8 cellular contexts compared by ENCODE assay signal in genomic region chr10:31031205-31031665, GRCh38. TPM values are rescaled to one million over a fixed set of nuclear protein-coding genes. Genes with fewer than 3 reads are reported as not detected.
DNase-seq lines count a peak whose midpoint lies in the region; ATAC-seq and TF ChIP-seq lines count a peak whose summit lies in the region.

No MANE protein-coding gene starts in this region.

- no peaks in the 10 kb centered on the region for H3K27me3 Mint-ChIP-seq in activated T-cell treated with anti-CD3 and anti-CD28 coated beads, Interleukin-2, amount 50 U/mL, for 4 hours (ENCODE audit: low read depth)

- no peak for TF ChIP-seq CTCF in AG04450 (IDR thresholded peaks at IDR 0.05; ENCODE audit: low read depth, low read length)
- no peak for TF ChIP-seq CTCF in left ventricle myocardium inferior (IDR thresholded peaks at IDR 0.05; ENCODE audit: borderline replicate concordance)

- peaks cover 55% of the 10 kb centered on the region for H3K4me1 ChIP-seq in left ventricle myocardium inferior

- peaks cover 11% of the 10 kb centered on the region for H3K4me1 Mint-ChIP-seq in activated T-cell treated with anti-CD3 and anti-CD28 coated beads, Interleukin-2, amount 50 U/mL, for 4 hours (ENCODE audit: low read depth)

- H3K27me3 ChIP-seq in AG04450 (ENCODE audit: control insufficient read depth, insufficient read depth, low read length) (no peaks in the 10 kb centered on the region), left ventricle myocardium inferior (ENCODE audit: low read depth) (no peaks in the 10 kb centered on the region)

- no peaks in the 10 kb centered on the region for H3K36me3 ChIP-seq in left ventricle myocardium inferior

- no peak for DNase-seq in AG04450 (ENCODE audit: low read depth, low spot score)
- no peak for DNase-seq in activated T-cell treated with anti-CD3 and anti-CD28 coated beads, Interleukin-2, amount 50 U/mL, for 4 hours
- DNase-seq in left ventricle myocardium inferior: no peak
- DNase-seq in NCI-H526 (lab: John Stamatoyannopoulos, UW): no peak
- DNase-seq in NCI-H82 (lab: John Stamatoyannopoulos, UW): no peak

- H3K27ac ChIP-seq in AG04450 (ENCODE audit: low read depth, low read length): peak overlapping the region; percentile 93
- H3K27ac ChIP-seq in left ventricle myocardium inferior (replicated peaks): peak overlapping the region; percentile 100
- peak overlapping the region; percentile 89 to 99 (median 98) for H3K27ac ChIP-seq in skin epidermis

- H3K36me3 Mint-ChIP-seq in activated T-cell treated with anti-CD3 and anti-CD28 coated beads, Interleukin-2, amount 50 U/mL, for 4 hours (ENCODE audit: insufficient read depth): no peaks in the 10 kb centered on the region

- H3K9me3 ChIP-seq in AG04450 (ENCODE audit: control insufficient read depth, insufficient read depth, low read length) (peaks cover 3% of the 10 kb centered on the region; the same call in 1 of the 2 replicates), left ventricle myocardium inferior (replicated peaks) (no peaks in the 10 kb centered on the region)

- intact Hi-C loops in left ventricle myocardium inferior (cut with micrococcal nuclease): loop anchor here (10.0 kb wide), 1 partner anchor 246 kb away; no protein-coding TSS in a partner anchor

- peak; percentile 74 for ATAC-seq in GM19025 (IDR thresholded peaks at IDR 0.05; ENCODE audit: low read depth, unreplicated experiment)
- peak; percentile 78 for ATAC-seq in HG03097 (IDR thresholded peaks at IDR 0.05; ENCODE audit: low FRiP score, unreplicated experiment)
- ATAC-seq in activated T-cell treated with anti-CD3 and anti-CD28 coated beads, Interleukin-2, amount 50 U/mL, for 4 hours: peak; percentile 78 to 80

- H3K4me3 Mint-ChIP-seq in activated T-cell treated with anti-CD3 and anti-CD28 coated beads, Interleukin-2, amount 50 U/mL, for 4 hours: peak overlapping the region; percentile 86

- H3K4me3 ChIP-seq in AG04450 (ENCODE audit: low read depth, low read length) (peak overlapping the region; percentile 68), left ventricle myocardium inferior (peak overlapping the region; percentile 76), skin epidermis (peak overlapping the region; percentile 47 to 75 (median 60))

- POLR2A ChIA-PET in AG04450 (lab: Yijun Ruan, JAX): interaction anchor here (0.7 to 1.6 kb wide), 18 partner anchors 14 to 294 kb away, joined by 3 to 15 read pairs (median 6); no protein-coding TSS in a partner anchor

- CTCF ChIA-PET in AG04450 (lab: Charles Lee): interaction anchor here (0.9 to 2.2 kb wide), 6 partner anchors 10 to 743 kb away, joined by 3 to 12 read pairs (median 3); no protein-coding TSS in a partner anchor

- H3K9me3 Mint-ChIP-seq in activated T-cell treated with anti-CD3 and anti-CD28 coated beads, Interleukin-2, amount 50 U/mL, for 4 hours: no peaks in the 10 kb centered on the region

RNA-seq across cellular contexts. Expression of gene ZNF438, which starts 0.4 kb away (rescaled TPM):
- 4.4 and 5.0 TPM in 2 replicates for polyA plus RNA-seq in AG04450 (2011; rRNA removed)
- polyA minus RNA-seq in AG04450 (2011; rRNA and poly(A)+ RNA removed): 5.2 and 7.6 TPM in 2 replicates
- total RNA-seq in activated T-cell treated with anti-CD3 and anti-CD28 coated beads, Interleukin-2, amount 50 U/mL, for 4 hours: 1 to 10 TPM in 2 of 3 donors, under 1 TPM in 1; 0.96 to 1.3 (median 1.2) TPM
- 13.2 TPM for total RNA-seq in left ventricle myocardium inferior
